22 cellular contexts compared by ENCODE assay signal in the genomic region with DNA sequence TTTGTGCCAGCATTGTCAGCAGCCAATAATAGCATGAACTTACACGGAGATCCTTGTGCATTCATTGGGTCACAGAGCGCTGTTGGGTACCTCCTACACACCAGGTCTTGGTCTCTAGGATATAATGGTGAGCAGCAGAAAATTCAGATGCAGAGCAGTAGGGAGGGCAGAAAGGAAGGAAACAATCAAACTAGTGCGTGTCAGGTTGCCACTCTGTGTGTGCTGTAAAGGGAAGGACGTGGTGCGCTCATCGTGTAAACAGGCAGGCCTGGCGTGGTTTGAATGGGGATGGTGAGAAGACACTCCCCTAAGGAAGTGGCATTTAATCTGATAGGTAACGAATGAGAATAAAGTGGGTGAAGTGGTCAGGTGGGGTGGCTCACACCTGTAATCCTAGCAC.
DNase-seq lines count a peak whose midpoint lies in the region; ATAC-seq and TF ChIP-seq lines count a peak whose summit lies in the region.
"Had no signal": no experiment of that assay in that cellular context is flagged by ENCODE, and none has a peak within 500 bp of the region (broad histone marks: within the 10 kb centered on the region; RNA-seq: fewer than 3 reads in every experiment).

No MANE protein-coding gene starts in this region.

- H3K4me3 Mint-ChIP-seq in activated CD4-positive, alpha-beta memory T cell treated with anti-CD3 and anti-CD28 coated beads, Interleukin-2, amount 10 ng/mL, durations not matched to agents 7 days and 5 days = no peak overlapping the region
- H3K4me3 Mint-ChIP-seq in activated CD4-positive, alpha-beta memory T cell treated with anti-CD3 and anti-CD28 coated beads for 36 hours = no peak overlapping the region
- H3K4me3 Mint-ChIP-seq: GM23338; T-helper 1 cell treated with Interleukin-12 subunit alpha and Interleukin-12 subunit beta and Interleukin-4 antibody, amounts not matched to agents 30 μg/mL and 1 μg/mL, for 36 hours had no signal

- intact Hi-C loops in activated CD4-positive, alpha-beta memory T cell treated with anti-CD3 and anti-CD28 coated beads for 36 hours (cut with micrococcal nuclease) = no loop called here

- H3K27me3 ChIP-seq in DND-41 (ENCODE audit: insufficient read depth, low read length, poor library complexity) = no peaks in the 10 kb centered on the region

- DNase-seq in activated CD4-positive, alpha-beta memory T cell treated with anti-CD3 and anti-CD28 coated beads, Interleukin-2, amount 10 ng/mL, durations not matched to agents 7 days and 5 days = peak; percentile 17
- no peak for DNase-seq in activated CD4-positive, alpha-beta memory T cell treated with anti-CD3 and anti-CD28 coated beads for 36 hours
- peak; percentile 60 for DNase-seq in DND-41
- peak; percentile 66 for DNase-seq in NCI-H2029 (lab: John Stamatoyannopoulos, UW)
- peak; percentile 56 for DNase-seq in left kidney (ENCODE audit: low read depth, low spot score)
- DNase-seq in stimulated activated CD4-positive, alpha-beta T cell treated with anti-CD3 and anti-CD28 coated beads, Interleukin-4, amount 100 ng/mL, for 4 hours = no peak
- no peak for DNase-seq in LoVo (ENCODE audit: low spot score)
- no peak for DNase-seq in ecto neural progenitor cell (ENCODE audit: low spot score)
- DNase-seq: COR-L47, DMS 273 treated with DMSO at 0.1 percent for 48 hours, NCI-H1417 treated with DMSO at 0.1 percent for 48 hours, NCI-H2081 treated with DMSO at 0.1 percent for 48 hours, NCI-H226, NCI-H524 treated with DMSO at 0.1 percent for 48 hours, PC-9, SIG-M5 had no signal

- peaks cover 92% of the 10 kb centered on the region for H3K79me2 ChIP-seq in DND-41 (ENCODE audit: insufficient read depth, low read length)

- H4K20me1 ChIP-seq in DND-41 (ENCODE audit: insufficient read depth, low read length) = peaks cover 18% of the 10 kb centered on the region

- no peak for TF ChIP-seq CTCF in DND-41 (IDR thresholded peaks at IDR 0.05; ENCODE audit: borderline replicate concordance, extremely low read depth, low read length, poor library complexity, severe bottlenecking)

- no peak overlapping the region for H2AFZ ChIP-seq in DND-41 (ENCODE audit: low read depth, low read length)
- H2AFZ ChIP-seq: GM23338, PC-9 had no signal

- no peak overlapping the region for H3K4me2 ChIP-seq in DND-41 (ENCODE audit: insufficient read depth, low read length)
- H3K4me2 ChIP-seq: A549, GM23338, PC-9 had no signal

- peak overlapping the region; percentile 37 for H3K27ac Mint-ChIP-seq in activated CD4-positive, alpha-beta memory T cell treated with anti-CD3 and anti-CD28 coated beads, Interleukin-2, amount 10 ng/mL, durations not matched to agents 7 days and 5 days
- no peak overlapping the region for H3K27ac Mint-ChIP-seq in activated CD4-positive, alpha-beta memory T cell treated with anti-CD3 and anti-CD28 coated beads for 36 hours
- H3K27ac Mint-ChIP-seq: GM23338; T-helper 1 cell treated with Interleukin-12 subunit alpha and Interleukin-12 subunit beta and Interleukin-4 antibody, amounts not matched to agents 30 μg/mL and 1 μg/mL, for 36 hours had no signal

- H3K27me3 Mint-ChIP-seq in activated CD4-positive, alpha-beta memory T cell treated with anti-CD3 and anti-CD28 coated beads, Interleukin-2, amount 10 ng/mL, durations not matched to agents 7 days and 5 days = no peaks in the 10 kb centered on the region
- H3K27me3 Mint-ChIP-seq in activated CD4-positive, alpha-beta memory T cell treated with anti-CD3 and anti-CD28 coated beads for 36 hours = no peaks in the 10 kb centered on the region

- no peaks in the 10 kb centered on the region for H3K36me3 Mint-ChIP-seq in activated CD4-positive, alpha-beta memory T cell treated with anti-CD3 and anti-CD28 coated beads, Interleukin-2, amount 10 ng/mL, durations not matched to agents 7 days and 5 days (ENCODE audit: low read depth)
- peaks cover 5% of the 10 kb centered on the region for H3K36me3 Mint-ChIP-seq in activated CD4-positive, alpha-beta memory T cell treated with anti-CD3 and anti-CD28 coated beads for 36 hours

- peak overlapping the region; percentile 64 for H3K27ac ChIP-seq in DND-41 (ENCODE audit: low read length)
- H3K27ac ChIP-seq: A549, PC-9, RWPE1 had no signal

- H3K9ac ChIP-seq in DND-41 (ENCODE audit: low read depth, low read length) = no peak overlapping the region

- peaks cover 13% of the 10 kb centered on the region for H3K4me1 Mint-ChIP-seq in activated CD4-positive, alpha-beta memory T cell treated with anti-CD3 and anti-CD28 coated beads, Interleukin-2, amount 10 ng/mL, durations not matched to agents 7 days and 5 days
- H3K4me1 Mint-ChIP-seq in activated CD4-positive, alpha-beta memory T cell treated with anti-CD3 and anti-CD28 coated beads for 36 hours (ENCODE audit: low read depth) = no peaks in the 10 kb centered on the region
- H3K4me1 Mint-ChIP-seq: GM23338 had no signal

- POLR2A ChIA-PET in activated CD4-positive, alpha-beta memory T cell treated with anti-CD3 and anti-CD28 coated beads, Interleukin-2, amount 10 ng/mL, durations not matched to agents 7 days and 5 days (lab: Charles Lee) = no interaction called here
- POLR2A ChIA-PET in activated CD4-positive, alpha-beta memory T cell treated with anti-CD3 and anti-CD28 coated beads for 36 hours (lab: Charles Lee) = no interaction called here

- peaks cover 86% of the 10 kb centered on the region for H3K36me3 ChIP-seq in DND-41 (ENCODE audit: insufficient read depth, low read length)

- peak; percentile 75 for ATAC-seq in DND-41 (ENCODE audit: insufficient read depth, low read depth)
- ATAC-seq: A549, GM23338, HCT116, K562 had no signal

- peaks cover 18% of the 10 kb centered on the region for H3K9me3 Mint-ChIP-seq in activated CD4-positive, alpha-beta memory T cell treated with anti-CD3 and anti-CD28 coated beads, Interleukin-2, amount 10 ng/mL, durations not matched to agents 7 days and 5 days
- H3K9me3 Mint-ChIP-seq in activated CD4-positive, alpha-beta memory T cell treated with anti-CD3 and anti-CD28 coated beads for 36 hours = peaks cover 20% of the 10 kb centered on the region

- peaks cover 24% of the 10 kb centered on the region for H3K9me3 ChIP-seq in DND-41 (ENCODE audit: insufficient read depth, low read length, severe bottlenecking)

- CTCF ChIA-PET in activated CD4-positive, alpha-beta memory T cell treated with anti-CD3 and anti-CD28 coated beads, Interleukin-2, amount 10 ng/mL, durations not matched to agents 7 days and 5 days (lab: Charles Lee) = interaction anchor here (1.2 kb wide), 1 partner anchor 83 kb away, joined by 3 read pairs; no protein-coding TSS in a partner anchor
- CTCF ChIA-PET in activated CD4-positive, alpha-beta memory T cell treated with anti-CD3 and anti-CD28 coated beads for 36 hours (lab: Charles Lee) = no interaction called here

- peaks cover 70% of the 10 kb centered on the region for H3K4me1 ChIP-seq in DND-41 (ENCODE audit: insufficient read depth, low read length)
- H3K4me1 ChIP-seq: A549 had no signal

- no peak overlapping the region for H3K4me3 ChIP-seq in DND-41 (ENCODE audit: low read depth in 1 of 2, low read length in 2 of 2)
- H3K4me3 ChIP-seq: A549, GM23338, K562, PC-9 had no signal

Comparison
In these comparisons a context has a peak if more than half of its experiments do, and no peak if none do; other contexts are left out.
1. DNase-seq: peak in activated CD4-positive, alpha-beta memory T cell treated with anti-CD3 and anti-CD28 coated beads, Interleukin-2, amount 10 ng/mL, durations not matched to agents 7 days and 5 days (single experiment), DND-41 (single experiment), NCI-H2029 (single experiment) and left kidney (single experiment); none in activated CD4-positive, alpha-beta memory T cell treated with anti-CD3 and anti-CD28 coated beads for 36 hours (single experiment), stimulated activated CD4-positive, alpha-beta T cell treated with anti-CD3 and anti-CD28 coated beads, Interleukin-4, amount 100 ng/mL, for 4 hours (0 of 2), LoVo (single experiment) and ecto neural progenitor cell (single experiment).